In the genomic region with DNA sequence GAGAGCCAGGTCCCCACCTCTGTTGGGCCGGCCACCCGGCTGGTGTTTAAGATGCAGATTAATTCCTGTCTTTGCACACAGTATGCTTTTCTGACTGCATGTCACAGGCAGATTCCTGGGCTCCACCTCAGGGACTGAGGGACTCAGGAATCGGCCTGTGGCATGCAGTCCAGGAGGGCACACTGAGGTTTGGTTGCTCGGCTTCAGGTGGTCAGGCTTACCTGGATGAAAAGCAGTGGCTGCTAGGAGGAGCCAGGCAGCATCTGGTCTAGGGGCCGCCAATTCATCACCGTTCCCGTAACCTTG, we compare ENCODE assay signal across 8 cellular contexts. TPM values are rescaled to one million over a fixed set of nuclear protein-coding genes. Genes with fewer than 3 reads are reported as not detected.
DNase-seq lines count a peak whose midpoint lies in the region; ATAC-seq and TF ChIP-seq lines count a peak whose summit lies in the region.

No MANE protein-coding gene starts in this region.

- peaks cover 3% of the 10 kb centered on the region; the same call in 1 of the 2 replicates for H3F3A ChIP-seq in Loucy (ENCODE audit: low read depth)

- peaks cover 40% of the 10 kb centered on the region for H3K4me1 ChIP-seq in Loucy (ENCODE audit: insufficient read depth, low read length, poor library complexity, severe bottlenecking)

- H2AFZ ChIP-seq in Loucy (ENCODE audit: low read length) = no peak overlapping the region

- H3K27me3 ChIP-seq in Loucy (ENCODE audit: insufficient read depth, low read length, poor library complexity, severe bottlenecking) = no peaks in the 10 kb centered on the region
- H3K27me3 ChIP-seq in dorsolateral prefrontal cortex = no peaks in the 10 kb centered on the region

- H3K27me3 Mint-ChIP-seq in nephron (ENCODE audit: low read depth) = no peaks in the 10 kb centered on the region

- TF ChIP-seq CTCF in C4-2B (conservative IDR thresholded peaks at IDR 0.05) = no peak
- TF ChIP-seq CTCF in Loucy (conservative IDR thresholded peaks at IDR 0.05; ENCODE audit: low read length) = no peak
- TF ChIP-seq CTCF in dorsolateral prefrontal cortex (IDR thresholded peaks at IDR 0.05 in 54 of 56, conservative IDR thresholded peaks at IDR 0.05 in 2 of 56; ENCODE audit: low read depth in 1 of 56, partially characterized antibody in 56 of 56) = no peak
- no peak for TF ChIP-seq CTCF in nephron (IDR thresholded peaks at IDR 0.05; ENCODE audit: unreplicated experiment in 3 of 3)

- peak overlapping the region; percentile 92 to 95 (median 95) for H3K4me3 Mint-ChIP-seq in nephron

- H3K9ac ChIP-seq in Loucy (ENCODE audit: low read depth, low read length, poor library complexity, severe bottlenecking) = peak overlapping the region; percentile 97

- intact Hi-C loops in dorsolateral prefrontal cortex (cut with DNase I) = loop anchor here (1.0 to 5.0 kb wide), 6 partner anchors 26 to 350 kb away; a partner anchor contains a TSS

- no peak for ATAC-seq in GM21381 (IDR thresholded peaks at IDR 0.05; ENCODE audit: unreplicated experiment)

- peak overlapping the region; percentile 72 to 86 (median 72) for H3K27ac Mint-ChIP-seq in nephron

- H3K27ac ChIP-seq in C4-2B = peak overlapping the region; percentile 99
- H3K27ac ChIP-seq in dorsolateral prefrontal cortex = peak overlapping the region in 10 of 59 donors; percentile 18 to 97 (median 66)

- H4K20me1 ChIP-seq in Loucy (ENCODE audit: insufficient read depth, low read length, poor library complexity, severe bottlenecking) = peaks cover 32% of the 10 kb centered on the region

- H3K9me3 ChIP-seq in Loucy (ENCODE audit: insufficient read depth, low read depth, low read length) = no peaks in the 10 kb centered on the region

- H3K4me3 ChIP-seq in Loucy (ENCODE audit: low read length, poor library complexity, severe bottlenecking) (peak overlapping the region; percentile 99), dorsolateral prefrontal cortex (peak overlapping the region; percentile 69 to 100 (median 93))

- peaks cover 62% of the 10 kb centered on the region for H3K79me2 ChIP-seq in Loucy (ENCODE audit: insufficient read depth, low read length)

- H3K36me3 ChIP-seq in Loucy (ENCODE audit: insufficient read depth, low read length) = peaks cover 24% of the 10 kb centered on the region; the same call in 1 of the 2 replicates

- H3K9me3 Mint-ChIP-seq in nephron = no peaks in the 10 kb centered on the region

- H3K9me2 ChIP-seq in Loucy (replicated peaks; ENCODE audit: low read depth, low read length) = no peaks in the 10 kb centered on the region

- DNase-seq in dorsolateral prefrontal cortex = no peak
- no peak for DNase-seq in NCI-H1105 (lab: John Stamatoyannopoulos, UW)
- no peak for DNase-seq in NCI-H146 (lab: John Stamatoyannopoulos, UW)
- DNase-seq in NOMO-1 treated with DMSO at 0.1 percent for 48 hours (lab: John Stamatoyannopoulos, UW; ENCODE audit: unreplicated experiment) = no peak

- peaks cover 33% of the 10 kb centered on the region for H3K36me3 Mint-ChIP-seq in nephron (ENCODE audit: low read depth)

- H3K4me2 ChIP-seq in Loucy (ENCODE audit: low read depth, low read length, poor library complexity, severe bottlenecking) = peak overlapping the region; percentile 99

- H3K4me1 Mint-ChIP-seq in nephron = peaks cover 60% of the 10 kb centered on the region

RNA-seq across cellular contexts. Expression of a gene that starts 1.1 kb away (rescaled TPM):
- 10 to 100 TPM; 22.8 to 42.2 (median 29.5) TPM for total RNA-seq in dorsolateral prefrontal cortex

RNA-seq across cellular contexts. Expression of a gene that starts 27.4 kb away (rescaled TPM):
- 100 to 1,000 TPM in 83 of 120 experiments, 10 to 100 TPM in 37; 25.4 to 362 (median 132) TPM for total RNA-seq in dorsolateral prefrontal cortex
